27 cellular contexts compared by ENCODE assay signal in genomic region chr3:149271669-149272068, GRCh38. TPM values are rescaled to one million over a fixed set of nuclear protein-coding genes. Genes with fewer than 3 reads are reported as not detected.
A peak's percentile ranks its signal among the peaks of the same experiment; 100 is the strongest.
DNase-seq lines count a peak whose midpoint lies in the region; ATAC-seq and TF ChIP-seq lines count a peak whose summit lies in the region.
"Had no signal": no experiment of that assay in that cellular context is flagged by ENCODE, and none has a peak within 500 bp of the region (broad histone marks: within the 10 kb centered on the region; RNA-seq: fewer than 3 reads in every experiment).

No MANE protein-coding gene starts in this region.

- CTCF ChIA-PET in activated CD8-positive, alpha-beta T cell treated with anti-CD3 and anti-CD28 coated beads, Interleukin-2, amount 10 ng/mL, durations not matched to agents 7 days and 5 days (lab: Charles Lee), result interaction anchor here (1.3 to 6.3 kb wide), 5 partner anchors 10 to 410 kb away, joined by 3 to 113 read pairs (median 4); no protein-coding TSS in a partner anchor

- no peak overlapping the region for H3K9ac ChIP-seq in neuronal stem cell (ENCODE audit: low read depth, low read length, poor library complexity)
- H3K9ac ChIP-seq: SK-N-SH had no signal

- intact Hi-C loops in esophagus muscularis mucosa (cut with DNase I), result loop anchor here (2.0 to 10.0 kb wide), 3 partner anchors 151 to 409 kb away; no protein-coding TSS in a partner anchor
- intact Hi-C loops in prostate gland (cut with DNase I), result loop anchor here (10.0 kb wide), 2 partner anchors 213 to 407 kb away; partner anchors contain the start of gene CPA3

- H3K4me1 Mint-ChIP-seq in T-helper 17 cell, result peaks cover 2% of the 10 kb centered on the region
- peaks cover 3% of the 10 kb centered on the region for H3K4me1 Mint-ChIP-seq in activated CD8-positive, alpha-beta T cell treated with anti-CD3 and anti-CD28 coated beads, Interleukin-2, amount 10 ng/mL, durations not matched to agents 7 days and 5 days (ENCODE audit: low read depth)

- no peak for ATAC-seq in T-helper 17 cell
- no peak for ATAC-seq in activated CD8-positive, alpha-beta T cell treated with anti-CD3 and anti-CD28 coated beads, Interleukin-2, amount 10 ng/mL, durations not matched to agents 7 days and 5 days

- no peaks in the 10 kb centered on the region for H3K9me3 Mint-ChIP-seq in activated CD8-positive, alpha-beta T cell treated with anti-CD3 and anti-CD28 coated beads, Interleukin-2, amount 10 ng/mL, durations not matched to agents 7 days and 5 days (ENCODE audit: insufficient read depth)
- H3K9me3 Mint-ChIP-seq: CD4-positive, alpha-beta T cell; IgD-negative memory B cell had no signal

- no peak overlapping the region for H3K4me3 Mint-ChIP-seq in T-helper 17 cell
- no peak overlapping the region for H3K4me3 Mint-ChIP-seq in activated CD8-positive, alpha-beta T cell treated with anti-CD3 and anti-CD28 coated beads, Interleukin-2, amount 10 ng/mL, durations not matched to agents 7 days and 5 days
- H3K4me3 Mint-ChIP-seq: CD4-positive, alpha-beta T cell; IgD-negative memory B cell had no signal

- H3K4me3 ChIP-seq in esophagus muscularis mucosa, result no peak overlapping the region
- H3K4me3 ChIP-seq in neuronal stem cell (ENCODE audit: low read length in 2 of 2), result no peak overlapping the region
- no peak overlapping the region for H3K4me3 ChIP-seq in prostate gland
- H3K4me3 ChIP-seq: MG63 had no signal

- H4K8ac ChIP-seq in neuronal stem cell (ENCODE audit: low read depth, low read length), result no peak overlapping the region

- 90% methylated on average over 6 of the region's 6 CpGs for WGBS in esophagus muscularis mucosa
- WGBS in neuronal stem cell (ENCODE audit: extremely low coverage in 2 of 2, insufficient read length in 2 of 2, insufficient replicate concordance in 1 of 2), 2 donors, result no CpG with 5 or more reads among the region's 6 CpGs
- 88% methylated on average over 6 of the region's 6 CpGs for WGBS in prostate gland

- H3K27me3 Mint-ChIP-seq in T-helper 17 cell, result peaks cover 6% of the 10 kb centered on the region
- peaks cover 3% of the 10 kb centered on the region for H3K27me3 Mint-ChIP-seq in activated CD8-positive, alpha-beta T cell treated with anti-CD3 and anti-CD28 coated beads, Interleukin-2, amount 10 ng/mL, durations not matched to agents 7 days and 5 days (ENCODE audit: low read depth)
- H3K27me3 Mint-ChIP-seq: CD4-positive, alpha-beta T cell; IgD-negative memory B cell had no signal

- H2AK5ac ChIP-seq in neuronal stem cell (ENCODE audit: low read depth, low read length), result no peak overlapping the region

- no peak for TF ChIP-seq EP300 in esophagus muscularis mucosa (IDR thresholded peaks at IDR 0.05)

- no peaks in the 10 kb centered on the region for H3K36me3 Mint-ChIP-seq in T-helper 17 cell (ENCODE audit: low read depth)
- no peaks in the 10 kb centered on the region for H3K36me3 Mint-ChIP-seq in activated CD8-positive, alpha-beta T cell treated with anti-CD3 and anti-CD28 coated beads, Interleukin-2, amount 10 ng/mL, durations not matched to agents 7 days and 5 days (ENCODE audit: low read depth)
- H3K36me3 Mint-ChIP-seq: IgD-negative memory B cell had no signal

- TF ChIP-seq POLR2A in esophagus muscularis mucosa (IDR thresholded peaks at IDR 0.05; ENCODE audit: low read depth) (no peak), prostate gland (IDR thresholded peaks at IDR 0.05) (no peak)

- H3K27ac ChIP-seq in esophagus muscularis mucosa (replicated peaks in 1 of 4), result no peak overlapping the region
- no peak overlapping the region for H3K27ac ChIP-seq in neuronal stem cell (replicated peaks; ENCODE audit: low read length)
- no peak overlapping the region for H3K27ac ChIP-seq in prostate gland
- H3K27ac ChIP-seq: HL-60 had no signal

- no peaks in the 10 kb centered on the region for H3K36me3 ChIP-seq in esophagus muscularis mucosa
- no peaks in the 10 kb centered on the region for H3K36me3 ChIP-seq in neuronal stem cell (replicated peaks in 1 of 2; ENCODE audit: control insufficient read depth in 2 of 2, insufficient read depth in 2 of 2, low read length in 2 of 2)
- no peaks in the 10 kb centered on the region for H3K36me3 ChIP-seq in prostate gland
- H3K36me3 ChIP-seq: MG63 had no signal

- no peak overlapping the region for H3K4me2 ChIP-seq in neuronal stem cell (ENCODE audit: insufficient read depth, low read length, poor library complexity, severe bottlenecking)
- H3K4me2 ChIP-seq: SK-N-SH had no signal

- peak overlapping the region; percentile 88 for H3K27ac Mint-ChIP-seq in T-helper 17 cell
- H3K27ac Mint-ChIP-seq in activated CD8-positive, alpha-beta T cell treated with anti-CD3 and anti-CD28 coated beads, Interleukin-2, amount 10 ng/mL, durations not matched to agents 7 days and 5 days, result no peak overlapping the region
- H3K27ac Mint-ChIP-seq: CD4-positive, alpha-beta T cell had no signal

- H4K91ac ChIP-seq in neuronal stem cell (ENCODE audit: low read depth, low read length, poor library complexity), result no peak overlapping the region

- H3K4me1 ChIP-seq in esophagus muscularis mucosa (peaks cover 0 to 15% (median 11%) of the 10 kb centered on the region in 4 donors), neuronal stem cell (ENCODE audit: control insufficient read depth in 2 of 2, insufficient read depth in 1 of 2, low read depth in 1 of 2, low read length in 2 of 2) (no peaks in the 10 kb centered on the region), prostate gland (replicated peaks) (no peaks in the 10 kb centered on the region)

- H2BK15ac ChIP-seq in neuronal stem cell (ENCODE audit: low read length), result no peak overlapping the region

- no peak overlapping the region for H3K14ac ChIP-seq in neuronal stem cell (ENCODE audit: low read length)

- no peak overlapping the region for H2BK5ac ChIP-seq in neuronal stem cell (ENCODE audit: low read length)

- no peak overlapping the region for H2BK120ac ChIP-seq in neuronal stem cell (ENCODE audit: low read depth, low read length)

- H3K9me3 ChIP-seq in T-helper 17 cell (ENCODE audit: control insufficient read depth, low read length, poor library complexity, severe bottlenecking), result no peaks in the 10 kb centered on the region
- H3K9me3 ChIP-seq in esophagus muscularis mucosa, result no peaks in the 10 kb centered on the region
- H3K9me3 ChIP-seq in neuronal stem cell (replicated peaks in 1 of 2; ENCODE audit: control insufficient read depth in 2 of 2, insufficient read depth in 1 of 2, low read depth in 1 of 2, low read length in 2 of 2), result no peaks in the 10 kb centered on the region
- no peaks in the 10 kb centered on the region for H3K9me3 ChIP-seq in prostate gland
- H3K9me3 ChIP-seq: MG63, SK-N-SH had no signal

- H3K18ac ChIP-seq in neuronal stem cell (ENCODE audit: low read length), result no peak overlapping the region

- H2AFZ ChIP-seq in neuronal stem cell (ENCODE audit: low read length), result peak overlapping the region; percentile 38

- POLR2A ChIA-PET in activated CD8-positive, alpha-beta T cell treated with anti-CD3 and anti-CD28 coated beads, Interleukin-2, amount 10 ng/mL, durations not matched to agents 7 days and 5 days (lab: Charles Lee), result no interaction called here

- no peak overlapping the region for H3K23ac ChIP-seq in neuronal stem cell (ENCODE audit: low read depth, low read length, poor library complexity)

- in situ Hi-C loops in GM13976 (cut with MboI; ENCODE audit: low sequenced_read_pairs, unreplicated experiment), result loop anchor here (10.0 to 25.0 kb wide), 2 partner anchors 317 to 409 kb away; partner anchors contain the start of gene CPA3

- TF ChIP-seq CTCF in esophagus muscularis mucosa (IDR thresholded peaks at IDR 0.05), result no peak
- no peak for TF ChIP-seq CTCF in GM13976 (IDR thresholded peaks at IDR 0.05; ENCODE audit: borderline replicate concordance, control extremely low read depth, extremely low read depth, insufficient read depth, missing control alignments)
- TF ChIP-seq CTCF in prostate gland (IDR thresholded peaks at IDR 0.05), result no peak

- H2BK12ac ChIP-seq in neuronal stem cell (ENCODE audit: low read length), result no peak overlapping the region

- no peaks in the 10 kb centered on the region for H3K79me1 ChIP-seq in neuronal stem cell (ENCODE audit: low read depth, low read length)

- H3K4ac ChIP-seq in neuronal stem cell (ENCODE audit: low read length), result no peak overlapping the region

- DNase-seq in ELR (ENCODE audit: low read depth), result peak; percentile 8
- no peak for DNase-seq in T-helper 17 cell
- DNase-seq in esophagus muscularis mucosa (ENCODE audit: extremely low spot score), result peak; percentile 75
- DNase-seq in neuronal stem cell (ENCODE audit: low spot score), result no peak
- DNase-seq in NCI-H146 treated with DMSO at 0.1 percent for 48 hours (lab: John Stamatoyannopoulos, UW; ENCODE audit: unreplicated experiment), result no peak
- no peak for DNase-seq in GM13976 (ENCODE audit: low spot score)
- no peak for DNase-seq in prostate gland (ENCODE audit: low spot score)
- DNase-seq in activated CD8-positive, alpha-beta T cell treated with anti-CD3 and anti-CD28 coated beads, Interleukin-2, amount 10 ng/mL, durations not matched to agents 7 days and 5 days, result no peak
- DNase-seq: Calu3; CD4-positive, alpha-beta T cell; DMS53; EL; HCEC 1CT; Karpas-422; MG63; NCI-H1048; NCI-H1436; NCI-H2029 treated with DMSO at 0.1 percent for 48 hours; NCI-H446 treated with DMSO at 0.1 percent for 48 hours; NCI-H774; SHP77 treated with DMSO at 0.1 percent for 48 hours; SK-N-SH had no signal

- H3K27me3 ChIP-seq in esophagus muscularis mucosa (no peaks in the 10 kb centered on the region), neuronal stem cell (ENCODE audit: control insufficient read depth in 3 of 3, insufficient read depth in 3 of 3, low read depth in 1 of 3, low read length in 3 of 3) (no peaks in the 10 kb centered on the region), prostate gland (replicated peaks; ENCODE audit: insufficient read depth) (no peaks in the 10 kb centered on the region)
- H3K27me3 ChIP-seq: MG63 had no signal

RNA-seq across cellular contexts. Expression of gene CP, which starts 50.0 kb away (rescaled TPM):
- not detected for total RNA-seq in T-helper 17 cell
- 1 to 10 TPM; 5.6 to 8.1 (median 6.0) TPM for total RNA-seq in esophagus muscularis mucosa
- polyA plus RNA-seq in neuronal stem cell (2013, experiment 1 of 2), result 0.64 TPM
- 0.69 TPM for polyA plus RNA-seq in neuronal stem cell (2013, experiment 2 of 2)
- 10 to 100 TPM; 15.2 to 32.6 TPM for total RNA-seq in prostate gland
- total RNA-seq in activated CD8-positive, alpha-beta T cell treated with anti-CD3 and anti-CD28 coated beads, Interleukin-2, amount 10 ng/mL, durations not matched to agents 7 days and 5 days, result not detected
- total RNA-seq: CD4-positive, alpha-beta T cell; HT1080; OCI-LY7 had no signal
- polyA plus RNA-seq: BJ, SK-N-SH had no signal

Comparison
In these comparisons a context has a peak if more than half of its experiments do, and no peak if none do; other contexts are left out.
1. DNase-seq: peak in ELR (single experiment) and esophagus muscularis mucosa (single experiment); none in T-helper 17 cell (0 of 3), neuronal stem cell (single experiment), NCI-H146 treated with DMSO at 0.1 percent for 48 hours (single experiment), GM13976 (single experiment), prostate gland (single experiment) and activated CD8-positive, alpha-beta T cell treated with anti-CD3 and anti-CD28 coated beads, Interleukin-2, amount 10 ng/mL, durations not matched to agents 7 days and 5 days (single experiment).
2. RNA of gene CP, which starts 50.0 kb away (total RNA-seq): 15.2 to 32.6 TPM in prostate gland and 5.6 to 8.1 TPM in esophagus muscularis mucosa; not detected in T-helper 17 cell and not detected in activated CD8-positive, alpha-beta T cell treated with anti-CD3 and anti-CD28 coated beads, Interleukin-2, amount 10 ng/mL, durations not matched to agents 7 days and 5 days; every median in the first group is over 4 times any median in the second.